ENCODE assay signal across 7 cellular contexts in the genomic region with DNA sequence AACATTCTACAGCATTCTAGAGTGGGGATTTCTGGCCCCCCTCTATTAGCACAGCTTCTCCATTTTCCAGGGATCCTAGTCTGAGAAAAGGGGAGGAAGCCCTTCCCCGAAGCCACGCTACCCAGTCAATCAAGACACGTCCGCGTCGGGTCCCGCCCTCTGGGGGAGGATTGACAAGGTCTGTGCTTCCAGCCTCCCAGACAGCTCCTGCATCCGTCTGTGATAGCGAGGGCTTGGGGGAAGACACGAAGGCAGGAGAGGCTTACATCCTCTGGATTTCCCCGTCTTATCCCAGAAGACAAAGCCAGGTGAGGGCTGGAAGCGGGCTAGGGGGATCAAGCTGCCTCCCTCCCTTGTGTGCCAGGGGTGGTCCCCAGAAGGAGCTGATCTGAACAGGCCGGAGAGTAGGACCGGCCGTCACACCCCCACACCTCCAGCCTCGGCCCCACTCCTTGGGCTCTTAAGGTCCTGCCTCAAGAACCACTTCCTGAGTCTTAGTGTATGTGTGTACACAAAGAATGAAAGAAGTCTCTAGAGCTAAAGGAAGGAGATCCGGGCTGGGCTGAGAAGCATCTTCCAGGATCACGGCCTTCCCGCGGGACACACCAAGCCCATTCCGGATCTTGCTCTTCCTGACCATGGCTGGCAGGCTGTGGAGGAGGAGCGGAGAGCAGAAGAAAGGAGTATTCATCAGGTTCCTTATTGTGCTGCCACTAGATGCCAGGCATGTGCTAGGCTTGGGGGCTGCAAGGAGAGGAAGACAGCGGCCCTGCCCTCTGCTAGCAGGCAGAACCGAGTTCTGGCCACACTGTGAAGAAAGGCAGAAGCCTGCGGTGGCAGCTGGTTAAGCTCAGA. TPM values are rescaled to one million over a fixed set of nuclear protein-coding genes. Genes with fewer than 3 reads are reported as not detected.
A peak's percentile ranks its signal among the peaks of the same experiment; 100 is the strongest.
DNase-seq lines count a peak whose midpoint lies in the region; ATAC-seq and TF ChIP-seq lines count a peak whose summit lies in the region.

No MANE protein-coding gene starts in this region.

- H3K4me3 ChIP-seq in GM12875 (ENCODE audit: low read depth, low read length) (peak overlapping the region; percentile 89), SK-N-MC (peak overlapping the region; percentile 87)

- H3K27me3 Mint-ChIP-seq in HFFc6 (ENCODE audit: insufficient read depth), result peaks cover 6% of the 10 kb centered on the region

- peak overlapping the region; percentile 93 for H3K4me3 Mint-ChIP-seq in HFFc6

- peak overlapping the region; percentile 98 for H3K27ac Mint-ChIP-seq in HFFc6

- H3K36me3 Mint-ChIP-seq in HFFc6 (ENCODE audit: low read depth), result peaks cover 28% of the 10 kb centered on the region

- H3K4me1 Mint-ChIP-seq in HFFc6 (ENCODE audit: low read depth), result peaks cover 46% of the 10 kb centered on the region

- H3K9ac ChIP-seq in SK-N-MC (ENCODE audit: insufficient read length), result peak overlapping the region; percentile 87

- intact Hi-C loops in left ventricle myocardium superior (cut with micrococcal nuclease), result no loop called here

- no peak for TF ChIP-seq CTCF in GM12875 (IDR thresholded peaks at IDR 0.05; ENCODE audit: borderline replicate concordance, insufficient read depth, low read depth, low read length)
- TF ChIP-seq CTCF in HFFc6 (IDR thresholded peaks at IDR 0.05), result no peak

- no peaks in the 10 kb centered on the region for H3K9me3 ChIP-seq in SK-N-MC (ENCODE audit: low read depth, low read length)

- peaks cover 22% of the 10 kb centered on the region for H3K36me3 ChIP-seq in SK-N-MC (ENCODE audit: insufficient read depth, low read length)

- no peaks in the 10 kb centered on the region for H3K9me3 Mint-ChIP-seq in HFFc6

- ATAC-seq in left ventricle myocardium superior, result peak; percentile 82

- DNase-seq in HFFc6 (peak; percentile 90), NAMALWA (ENCODE audit: low spot score) (peak; percentile 72), SK-N-MC (ENCODE audit: low read depth, low spot score) (no peak), left ventricle myocardium superior (peak; percentile 93), pons (ENCODE audit: low spot score) (peak; percentile 98)

- peak overlapping the region; percentile 65 for H3K27ac ChIP-seq in SK-N-MC
- peak overlapping the region; percentile 100 for H3K27ac ChIP-seq in angular gyrus (ENCODE audit: low read depth, low read length)

RNA-seq across cellular contexts. Expression of gene CD63, which starts 1.0 kb away (rescaled TPM):
- total RNA-seq in HFFc6 (2021; fragmentation: NEBNext Ultra II Directional; extraction: Animal tissue kit (Norgen Biotek cat#: 25700)), result 1,000 to 10,000 TPM; 1,860 to 2,483 (median 2,072) TPM
- 733 TPM for total RNA-seq in left ventricle myocardium superior

RNA-seq across cellular contexts. Expression of gene RDH5, which starts 9.6 kb away (rescaled TPM):
- total RNA-seq in HFFc6 (2021; fragmentation: NEBNext Ultra II Directional; extraction: Animal tissue kit (Norgen Biotek cat#: 25700)), result 10 to 100 TPM in 2 of 6 experiments, 1 to 10 TPM in 4; 6.6 to 13.2 (median 7.8) TPM
- 13.5 TPM for total RNA-seq in left ventricle myocardium superior

RNA-seq across cellular contexts. Expression of gene GDF11, which starts 13.1 kb away (rescaled TPM):
- 10 to 100 TPM; 15.8 to 25.9 (median 16.9) TPM for total RNA-seq in HFFc6 (2021; fragmentation: NEBNext Ultra II Directional; extraction: Animal tissue kit (Norgen Biotek cat#: 25700))
- total RNA-seq in left ventricle myocardium superior, result 8.9 TPM

RNA-seq across cellular contexts. Expression of gene BLOC1S1, which starts 14.0 kb away (rescaled TPM):
- total RNA-seq in HFFc6 (2021; fragmentation: NEBNext Ultra II Directional; extraction: Animal tissue kit (Norgen Biotek cat#: 25700)), result 100 to 1,000 TPM in 4 of 6 experiments, 10 to 100 TPM in 2; 87.4 to 113 (median 104) TPM
- 124 TPM for total RNA-seq in left ventricle myocardium superior

RNA-seq across cellular contexts. Expression of gene ITGA7, which starts 22.1 kb away (rescaled TPM):
- total RNA-seq in HFFc6 (2021; fragmentation: NEBNext Ultra II Directional; extraction: Animal tissue kit (Norgen Biotek cat#: 25700)), result 1 to 10 TPM in 4 of 6 experiments, under 1 TPM in 2; 0.95 to 2.3 (median 1.2) TPM
- 488 TPM for total RNA-seq in left ventricle myocardium superior
